Comparison of ENCODE assay signal across 10 cellular contexts in the genomic region with DNA sequence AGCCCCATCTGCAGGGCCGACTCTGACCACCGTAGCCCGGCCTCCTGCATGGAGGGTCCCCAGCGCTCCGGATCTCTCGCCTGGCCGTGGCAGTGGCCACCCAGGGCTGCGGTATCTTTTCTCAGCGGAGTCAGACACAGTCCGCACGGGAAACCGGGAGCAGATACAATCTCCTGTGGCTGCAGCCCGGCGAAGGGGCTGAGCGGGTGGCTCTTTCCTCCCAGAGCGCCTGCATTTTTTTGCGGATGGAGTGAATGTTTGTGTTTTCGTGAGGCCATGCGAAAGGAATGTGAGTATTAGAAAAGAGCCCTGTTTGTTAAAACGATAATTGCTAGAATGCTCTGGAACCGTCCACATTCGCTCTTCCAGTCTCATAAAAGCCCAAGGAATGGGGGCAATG. TPM values are rescaled to one million over a fixed set of nuclear protein-coding genes. Genes with fewer than 3 reads are reported as not detected.
DNase-seq lines count a peak whose midpoint lies in the region; ATAC-seq, FAIRE-seq and TF ChIP-seq lines count a peak whose summit lies in the region.
"Had no signal": no experiment of that assay in that cellular context is flagged by ENCODE, and none has a peak within 500 bp of the region (broad histone marks: within the 10 kb centered on the region; RNA-seq: fewer than 3 reads in every experiment).

No MANE protein-coding gene starts in this region.

- H2BK20ac ChIP-seq in H1 (ENCODE audit: low read length) = peak overlapping the region; percentile 48; the same call in 1 of the 2 replicates

- 70% methylated on average over 19 of the region's 22 CpGs; no CpG with 5 or more reads in 1 of the 2 experiments for WGBS in H1 (ENCODE audit: extremely low coverage in 1 of 2, insufficient coverage in 1 of 2, insufficient read length in 1 of 2, insufficient replicate concordance in 2 of 2, low coverage in 1 of 2, low lambda C conversion rate in 2 of 2, missing lambda C conversion rate in 1 of 2), 2 experiments

- FAIRE-seq in H1 (lab: Jason Lieb, UNC) = no peak
- FAIRE-seq: pancreas had no signal

- peaks cover 0 to 3% (median 0%) of the 10 kb centered on the region in 11 donors for H3K9me3 Mint-ChIP-seq in naive thymus-derived CD4-positive, alpha-beta T cell
- no peaks in the 10 kb centered on the region for H3K9me3 Mint-ChIP-seq in effector memory CD8-positive, alpha-beta T cell

- POLR2A ChIA-PET in AG04450 (lab: Yijun Ruan, JAX) = no interaction called here
- POLR2A ChIA-PET in H1 (lab: Charles Lee; ENCODE audit: partially characterized antibody) = no interaction called here
- POLR2A ChIA-PET in naive thymus-derived CD4-positive, alpha-beta T cell (lab: Charles Lee) = no interaction called here

- no peak overlapping the region for H2BK15ac ChIP-seq in H1 (ENCODE audit: low read length)

- 0 out of 2 replicates have a peak overlapping the region, but pooled peaks have one; percentile 30 for H2AFZ ChIP-seq in H1 (ENCODE audit: low read length)

- peaks cover 8 to 23% (median 13%) of the 10 kb centered on the region in 7 donors for H3K4me1 Mint-ChIP-seq in naive thymus-derived CD4-positive, alpha-beta T cell
- peaks cover 10 to 18% of the 10 kb centered on the region in 2 donors for H3K4me1 Mint-ChIP-seq in effector memory CD8-positive, alpha-beta T cell (ENCODE audit: low read depth in 2 of 2)

- H4K8ac ChIP-seq in H1 (ENCODE audit: extremely low read depth, insufficient read depth, low read length) = no peak overlapping the region

- TF ChIP-seq CTCF in AG04450 (IDR thresholded peaks at IDR 0.05; ENCODE audit: low read depth, low read length) (no peak), H1 (IDR thresholded peaks at IDR 0.05; ENCODE audit: control extremely low read depth in 1 of 3, insufficient read depth in 1 of 3, low read depth in 1 of 3, low read length in 3 of 3) (no peak), omental fat pad (IDR thresholded peaks at IDR 0.05) (no peak)

- no peak overlapping the region for H3K27ac Mint-ChIP-seq in naive thymus-derived CD4-positive, alpha-beta T cell
- H3K27ac Mint-ChIP-seq in effector memory CD8-positive, alpha-beta T cell = no peak overlapping the region

- intact Hi-C loops in naive thymus-derived CD4-positive, alpha-beta T cell (cut with micrococcal nuclease) = no loop called here

- H2AK5ac ChIP-seq in H1 (ENCODE audit: low read depth, low read length) = no peak overlapping the region

- no peak overlapping the region for H2BK120ac ChIP-seq in H1 (replicated peaks; ENCODE audit: low read depth, low read length)

- peaks cover 2% of the 10 kb centered on the region; the same call in 1 of the 2 replicates for H3K79me1 ChIP-seq in H1 (ENCODE audit: low read depth, low read length)

- H4K5ac ChIP-seq in H1 (ENCODE audit: insufficient read length, low read depth, low read length) = no peak overlapping the region

- TF ChIP-seq RAD21 in H1 (IDR thresholded peaks at IDR 0.05 in 1 of 2, conservative IDR thresholded peaks at IDR 0.05 in 1 of 2; ENCODE audit: low read depth in 2 of 2, low read length in 2 of 2) = no peak

- peaks cover 0 to 9% of the 10 kb centered on the region in 2 experiments for H4K20me1 ChIP-seq in H1 (replicated peaks in 1 of 2; ENCODE audit: control insufficient read depth in 1 of 2, insufficient read depth in 2 of 2, low read length in 2 of 2)

- no peak for TF ChIP-seq EP300 in H1 (IDR thresholded peaks at IDR 0.05; ENCODE audit: borderline replicate concordance in 1 of 2, low read depth in 2 of 2, low read length in 2 of 2)

- peak overlapping the region in 8 of 10 donors; percentile 8 to 56 (median 18) for H3K4me3 Mint-ChIP-seq in naive thymus-derived CD4-positive, alpha-beta T cell
- H3K4me3 Mint-ChIP-seq in effector memory CD8-positive, alpha-beta T cell = no peak overlapping the region

- no peak overlapping the region for H3K9ac ChIP-seq in H1 (replicated peaks in 1 of 4; ENCODE audit: extremely low read depth in 1 of 4, low read depth in 3 of 4, low read length in 3 of 4)

- no peak overlapping the region for H3K14ac ChIP-seq in H1 (ENCODE audit: insufficient read length)

- H3K27me3 ChIP-seq in AG04450 (ENCODE audit: control insufficient read depth, insufficient read depth, low read length) (peaks cover 16% of the 10 kb centered on the region), H7 (ENCODE audit: control insufficient read depth, insufficient read depth, low read length) (peaks cover 1% of the 10 kb centered on the region; the same call in 1 of the 2 replicates), H1 (replicated peaks in 1 of 4; ENCODE audit: control insufficient read depth in 3 of 4, extremely low read depth in 1 of 4, insufficient read depth in 3 of 4, low read length in 3 of 4) (no peaks in the 10 kb centered on the region; a peak in 2 of 7 replicates)
- no peaks in the 10 kb centered on the region for H3K27me3 ChIP-seq in naive thymus-derived CD4-positive, alpha-beta T cell (ENCODE audit: control insufficient read depth in 2 of 2, insufficient read depth in 2 of 2, low read length in 2 of 2)
- H3K27me3 ChIP-seq: pancreas had no signal

- DNase-seq in AG04450 (ENCODE audit: low read depth, low spot score) (peak; percentile 4), H7 (peak; percentile 60), H1 (ENCODE audit: low read depth in 1 of 2, low spot score in 2 of 2) (no peak), omental fat pad (ENCODE audit: low spot score) (no peak), GOT3 (lab: John Stamatoyannopoulos, UW) (no peak)
- DNase-seq in naive thymus-derived CD4-positive, alpha-beta T cell = no peak
- DNase-seq in effector memory CD8-positive, alpha-beta T cell = no peak
- DNase-seq: NCI-H748 treated with DMSO at 0.1 percent for 48 hours, pancreas had no signal

- H3K79me2 ChIP-seq in H1 (ENCODE audit: control insufficient read depth in 1 of 2, insufficient read depth in 2 of 2, low read length in 2 of 2) = no peaks in the 10 kb centered on the region

- peaks cover 10% of the 10 kb centered on the region; the same call in 1 of the 2 replicates for H3K23me2 ChIP-seq in H1 (ENCODE audit: low read depth, low read length)

- no peak for TF ChIP-seq POLR2A in H1 (IDR thresholded peaks at IDR 0.05; ENCODE audit: control extremely low read depth in 1 of 2, low read depth in 2 of 2, low read length in 2 of 2)

- H3K27ac ChIP-seq in AG04450 (ENCODE audit: low read depth, low read length) = no peak overlapping the region
- no peak overlapping the region for H3K27ac ChIP-seq in H1 (ENCODE audit: low read depth, low read length)
- H3K27ac ChIP-seq in naive thymus-derived CD4-positive, alpha-beta T cell (ENCODE audit: low read depth, low read length) = no peak overlapping the region
- H3K27ac ChIP-seq: pancreas had no signal

- H3K9me3 ChIP-seq in AG04450 (ENCODE audit: control insufficient read depth, insufficient read depth, low read length) (peaks cover 6% of the 10 kb centered on the region; the same call in 1 of the 2 replicates), H1 (ENCODE audit: insufficient read depth in 2 of 2, low read depth in 1 of 2, low read length in 1 of 2) (no peaks in the 10 kb centered on the region)
- H3K9me3 ChIP-seq in naive thymus-derived CD4-positive, alpha-beta T cell (ENCODE audit: control insufficient read depth in 2 of 3, low read length in 3 of 3) = no peaks in the 10 kb centered on the region
- H3K9me3 ChIP-seq: pancreas had no signal

- H3K27me3 Mint-ChIP-seq in naive thymus-derived CD4-positive, alpha-beta T cell = peaks cover 8 to 29% (median 23%) of the 10 kb centered on the region in 5 donors
- peaks cover 4 to 46% of the 10 kb centered on the region in 2 donors for H3K27me3 Mint-ChIP-seq in effector memory CD8-positive, alpha-beta T cell

- no peaks in the 10 kb centered on the region; a peak in 4 of 7 replicates for H3K4me1 ChIP-seq in H1 (replicated peaks in 1 of 4; ENCODE audit: control insufficient read depth in 3 of 4, insufficient read depth in 4 of 4, low read length in 3 of 4)
- no peaks in the 10 kb centered on the region for H3K4me1 ChIP-seq in naive thymus-derived CD4-positive, alpha-beta T cell (ENCODE audit: control insufficient read depth in 2 of 2, insufficient read depth in 2 of 2, low read length in 2 of 2)
- H3K4me1 ChIP-seq: pancreas had no signal

- no peak overlapping the region for H2BK12ac ChIP-seq in H1 (ENCODE audit: low read depth, low read length)

- no peak overlapping the region for H2BK5ac ChIP-seq in H1 (ENCODE audit: low read depth, low read length)

- no peaks in the 10 kb centered on the region for H3K36me3 ChIP-seq in H7 (replicated peaks; ENCODE audit: control insufficient read depth, insufficient read depth, low read length)
- no peaks in the 10 kb centered on the region; a peak in 1 of 8 replicates for H3K36me3 ChIP-seq in H1 (ENCODE audit: control insufficient read depth in 2 of 4, insufficient read depth in 4 of 4, low read length in 3 of 4)
- H3K36me3 ChIP-seq in naive thymus-derived CD4-positive, alpha-beta T cell (ENCODE audit: control insufficient read depth in 2 of 3, insufficient read depth in 3 of 3, low read length in 3 of 3) = no peaks in the 10 kb centered on the region
- H3K36me3 ChIP-seq: pancreas had no signal

- no peak overlapping the region for H3K56ac ChIP-seq in H1 (replicated peaks; ENCODE audit: insufficient read length, low read depth, low read length)

- no peak overlapping the region for H3K18ac ChIP-seq in H1 (ENCODE audit: extremely low read depth, low read length)

- H3K23ac ChIP-seq in H1 (ENCODE audit: insufficient read length) = no peak overlapping the region

- ATAC-seq in naive thymus-derived CD4-positive, alpha-beta T cell = no peak
- ATAC-seq in omental fat pad (ENCODE audit: low FRiP score) (no peak), HG02623 (IDR thresholded peaks at IDR 0.05; ENCODE audit: unreplicated experiment) (no peak)
- ATAC-seq in effector memory CD8-positive, alpha-beta T cell (replicated peaks) = no peak
- ATAC-seq: pancreas had no signal

- H3K4me3 ChIP-seq in AG04450 (ENCODE audit: low read depth, low read length) (no peak overlapping the region), H7 (ENCODE audit: insufficient read depth, low read depth, low read length) (no peak overlapping the region), H1 (ENCODE audit: extremely low read depth in 1 of 4, insufficient read depth in 2 of 4, low read depth in 3 of 4, low read length in 4 of 4) (no peak overlapping the region)
- no peak overlapping the region for H3K4me3 ChIP-seq in naive thymus-derived CD4-positive, alpha-beta T cell (ENCODE audit: low read length)
- H3K4me3 ChIP-seq: pancreas had no signal

- H3K36me3 Mint-ChIP-seq in naive thymus-derived CD4-positive, alpha-beta T cell = no peaks in the 10 kb centered on the region
- peaks cover 3% of the 10 kb centered on the region for H3K36me3 Mint-ChIP-seq in effector memory CD8-positive, alpha-beta T cell (ENCODE audit: insufficient read depth)

- H4K91ac ChIP-seq in H1 (replicated peaks; ENCODE audit: insufficient read length, low read length) = no peak overlapping the region

- H3K4ac ChIP-seq in H1 (replicated peaks; ENCODE audit: insufficient read length, low read depth, low read length) = no peak overlapping the region

- CTCF ChIA-PET in AG04450 (lab: Charles Lee) = no interaction called here
- CTCF ChIA-PET in H1 (lab: Charles Lee; ENCODE audit: partially characterized antibody) = interaction anchor here (0.7 to 1.1 kb wide), 2 partner anchors 8 to 56 kb away, joined by 3 read pairs; no protein-coding TSS in a partner anchor
- CTCF ChIA-PET in naive thymus-derived CD4-positive, alpha-beta T cell (lab: Charles Lee) = no interaction called here

- no peak overlapping the region for H3K4me2 ChIP-seq in H1 (ENCODE audit: insufficient read depth in 1 of 2, low read depth in 2 of 2, low read length in 2 of 2)

RNA-seq across cellular contexts. Expression of gene PTCH1, which starts 53.4 kb away (rescaled TPM):
- polyA plus RNA-seq in AG04450 (2011; rRNA removed) (7.3 and 10.2 TPM in 2 replicates), H1 (2011; rRNA removed) (6.4 and 17.9 TPM in 2 replicates)
- 27.4 and 28.9 TPM in 2 replicates for polyA minus RNA-seq in AG04450 (2011; rRNA and poly(A)+ RNA removed)
- 14.0 and 18.3 TPM in 2 replicates for total RNA-seq in H7 (2014; rRNA removed; shearing (Covaris generic))
- 34.1 and 42.3 TPM in 2 replicates for total RNA-seq in H1 (2021; fragmentation: NEBNext Ultra II Directional; extraction: Animal tissue kit (Norgen Biotek cat#: 25700))
- polyA plus RNA-seq in H1 (2011; cell fraction: cytosol; rRNA removed) = 6.7 TPM
- 30.2 TPM for polyA plus RNA-seq in H1 (2011; cell fraction: nucleus; rRNA removed)
- polyA plus RNA-seq in H1 (2012, experiment 1 of 2) = 8.8 to 11.1 TPM (median 10.7 TPM) in 4 replicates
- polyA plus RNA-seq in H1 (2012, experiment 2 of 2) = 14.3 TPM
- 12.6 TPM for polyA plus RNA-seq in H1 (2013, experiment 1 of 2)
- polyA plus RNA-seq in H1 (2013, experiment 2 of 2) = 12.5 TPM
- polyA minus RNA-seq in H1 (2011; rRNA and poly(A)+ RNA removed) = 18.6 and 19.0 TPM in 2 replicates
- 24.4 TPM for polyA minus RNA-seq in H1 (2011; cell fraction: cytosol; rRNA and poly(A)+ RNA removed)
- polyA minus RNA-seq in H1 (2011; cell fraction: nucleus; rRNA and poly(A)+ RNA removed) = 60.1 TPM
- total RNA-seq in naive thymus-derived CD4-positive, alpha-beta T cell = 10 to 100 TPM in 4 of 5 experiments, 1 to 10 TPM in 1; 5.7 to 28.9 (median 23.5) TPM
- 10 to 100 TPM in 1 of 2 donors, 1 to 10 TPM in 1; 9.7 to 10.2 TPM for polyA plus RNA-seq in naive thymus-derived CD4-positive, alpha-beta T cell
- 10 to 100 TPM in 1 of 4 donors, 1 to 10 TPM in 3; 3.1 to 14.2 (median 7.9) TPM for total RNA-seq in omental fat pad

Comparison
In these comparisons a context has a peak if more than half of its experiments do, and no peak if none do; other contexts are left out.
1. DNase-seq: peak in AG04450 (single experiment) and H7 (single experiment); none in H1 (0 of 2), naive thymus-derived CD4-positive, alpha-beta T cell (0 of 9), omental fat pad (single experiment), GOT3 (single experiment) and effector memory CD8-positive, alpha-beta T cell (0 of 3).
2. H3K4me3 Mint-ChIP-seq: peak in naive thymus-derived CD4-positive, alpha-beta T cell (8 of 10); none in effector memory CD8-positive, alpha-beta T cell (0 of 2).